ENCODE assay signal across 12 cellular contexts in genomic region chr17:41622340-41623159, GRCh38. TPM values are rescaled to one million over a fixed set of nuclear protein-coding genes. Genes with fewer than 3 reads are reported as not detected.
"Had no signal": no experiment of that assay in that cellular context is flagged by ENCODE, and none has a peak within 500 bp of the region (broad histone marks: within the 10 kb centered on the region; RNA-seq: fewer than 3 reads in every experiment).

No MANE protein-coding gene starts in this region.

RNA-seq across cellular contexts. Expression of gene KRT17, which starts 1.8 kb away (rescaled TPM):
- total RNA-seq: activated CD8-positive, alpha-beta T cell treated with anti-CD3 and anti-CD28 coated beads, Interleukin-2, amount 10 ng/mL, durations not matched to agents 7 days and 5 days; left ventricle myocardium inferior; naive thymus-derived CD4-positive, alpha-beta T cell had no signal
- polyA plus RNA-seq: naive thymus-derived CD4-positive, alpha-beta T cell had no signal

RNA-seq across cellular contexts. Expression of gene KRT16, which starts 10.0 kb away (rescaled TPM):
- total RNA-seq: activated CD4-positive, alpha-beta T cell treated with anti-CD3 and anti-CD28 coated beads, Interleukin-2, amount 10 ng/mL, durations not matched to agents 7 days and 5 days; activated CD8-positive, alpha-beta T cell treated with anti-CD3 and anti-CD28 coated beads, Interleukin-2, amount 10 ng/mL, durations not matched to agents 7 days and 5 days; cerebellum; fibroblast of lung; left ventricle myocardium inferior; mucosa of descending colon; naive thymus-derived CD4-positive, alpha-beta T cell; upper lobe of left lung had no signal
- polyA plus RNA-seq: naive thymus-derived CD4-positive, alpha-beta T cell had no signal

RNA-seq across cellular contexts. Expression of gene KRT14, which starts 35.9 kb away (rescaled TPM):
- total RNA-seq: activated CD4-positive, alpha-beta T cell treated with anti-CD3 and anti-CD28 coated beads, Interleukin-2, amount 10 ng/mL, durations not matched to agents 7 days and 5 days; activated CD8-positive, alpha-beta T cell treated with anti-CD3 and anti-CD28 coated beads, Interleukin-2, amount 10 ng/mL, durations not matched to agents 7 days and 5 days; cerebellum; fibroblast of lung; left ventricle myocardium inferior; naive thymus-derived CD4-positive, alpha-beta T cell; upper lobe of left lung had no signal
- polyA plus RNA-seq: naive thymus-derived CD4-positive, alpha-beta T cell had no signal

RNA-seq across cellular contexts. Expression of gene KRT9, which starts 50.7 kb away (rescaled TPM):
- total RNA-seq: activated CD4-positive, alpha-beta T cell treated with anti-CD3 and anti-CD28 coated beads, Interleukin-2, amount 10 ng/mL, durations not matched to agents 7 days and 5 days; activated CD8-positive, alpha-beta T cell treated with anti-CD3 and anti-CD28 coated beads, Interleukin-2, amount 10 ng/mL, durations not matched to agents 7 days and 5 days; ascending aorta; cerebellum; dermis blood vessel endothelial cell; fibroblast of lung; left ventricle myocardium inferior; mucosa of descending colon; naive thymus-derived CD4-positive, alpha-beta T cell; skeletal muscle tissue; temporal lobe; upper lobe of left lung had no signal
- polyA plus RNA-seq: fibroblast of lung; naive thymus-derived CD4-positive, alpha-beta T cell had no signal
